ENCODE assay signal across 21 cellular contexts in genomic region chr11:17481905-17482304, GRCh38. TPM values are rescaled to one million over a fixed set of nuclear protein-coding genes. Genes with fewer than 3 reads are reported as not detected.
A peak's percentile ranks its signal among the peaks of the same experiment; 100 is the strongest.
DNase-seq lines count a peak whose midpoint lies in the region; ATAC-seq and TF ChIP-seq lines count a peak whose summit lies in the region.
"Had no signal": no experiment of that assay in that cellular context is flagged by ENCODE, and none has a peak within 500 bp of the region (broad histone marks: within the 10 kb centered on the region; RNA-seq: fewer than 3 reads in every experiment).

No MANE protein-coding gene starts in this region.

- no peak for DNase-seq in IMR-90
- no peak for DNase-seq in left lobe of liver (ENCODE audit: low spot score)
- DNase-seq in neural crest cell (ENCODE audit: low read depth, low spot score) = no peak
- peak; percentile 54 for DNase-seq in spleen
- no peak for DNase-seq in globus pallidus (ENCODE audit: low spot score)
- DNase-seq in adrenal gland = no peak
- DNase-seq: AML-193; Caco-2; Calu3; CD4-positive, alpha-beta T cell; CD8-positive, alpha-beta T cell; DMS79 treated with DMSO at 0.1 percent for 48 hours; GF-D8 had no signal

- no peak overlapping the region for H2AK5ac ChIP-seq in IMR-90 (ENCODE audit: low read depth, low read length)

- no peak overlapping the region for H3K4ac ChIP-seq in IMR-90 (ENCODE audit: low read depth, low read length)

- POLR2A ChIA-PET in IMR-90 (lab: Charles Lee; ENCODE audit: unreplicated experiment) = no interaction called here

- H3K36me3 ChIP-seq in IMR-90 (ENCODE audit: control insufficient read depth, insufficient read depth, low read length) (no peaks in the 10 kb centered on the region), spleen (no peaks in the 10 kb centered on the region), adrenal gland (replicated peaks in 1 of 2) (no peaks in the 10 kb centered on the region)
- H3K36me3 ChIP-seq: BLaER1 treated with 17β-estradiol and CSF1 and Interleukin-3, amounts not matched to agents 10 nM and 100 nM had no signal

- H2BK5ac ChIP-seq in IMR-90 (ENCODE audit: low read depth, low read length, poor library complexity, severe bottlenecking) = no peak overlapping the region

- H3K4me2 ChIP-seq in IMR-90 (ENCODE audit: low read depth, low read length) = no peak overlapping the region
- H3K4me2 ChIP-seq: A549 had no signal

- H3K4me1 Mint-ChIP-seq in neural crest cell = peaks cover 24% of the 10 kb centered on the region
- H3K4me1 Mint-ChIP-seq: B cell had no signal

- no peak overlapping the region for H3K4me3 ChIP-seq in IMR-90 (ENCODE audit: insufficient read depth, low read depth, low read length)
- H3K4me3 ChIP-seq in spleen = no peak overlapping the region
- no peak overlapping the region for H3K4me3 ChIP-seq in adrenal gland
- H3K4me3 ChIP-seq: A549; BLaER1 treated with 17β-estradiol and CSF1 and Interleukin-3, amounts not matched to agents 10 nM and 100 nM had no signal

- no peak overlapping the region for H2BK120ac ChIP-seq in IMR-90 (ENCODE audit: low read depth, low read length)

- no peaks in the 10 kb centered on the region for H3K79me1 ChIP-seq in IMR-90 (ENCODE audit: low read depth in 1 of 2, low read length in 2 of 2)

- no peak overlapping the region for H3K9ac ChIP-seq in IMR-90 (ENCODE audit: low read depth, low read length)
- H3K9ac ChIP-seq: BLaER1 treated with 17β-estradiol and CSF1 and Interleukin-3, amounts not matched to agents 10 nM and 100 nM had no signal

- TF ChIP-seq POLR2A in IMR-90 (IDR thresholded peaks at IDR 0.05; ENCODE audit: low read depth, low read length) (no peak), spleen (IDR thresholded peaks at IDR 0.05) (no peak), adrenal gland (IDR thresholded peaks at IDR 0.05) (no peak)

- H3K27me3 ChIP-seq in IMR-90 (ENCODE audit: control insufficient read depth, insufficient read depth, low read length) (peaks cover 13% of the 10 kb centered on the region), spleen (replicated peaks in 1 of 7) (peaks cover 0 to 31% (median 12%) of the 10 kb centered on the region in 7 donors), adrenal gland (peaks cover 7% of the 10 kb centered on the region)

- no peak overlapping the region for H3K14ac ChIP-seq in IMR-90 (replicated peaks; ENCODE audit: low read depth, low read length)

- no CpG with 5 or more reads among the region's 5 CpGs for WGBS in IMR-90 (ENCODE audit: extremely low coverage in 2 of 2, insufficient read length in 1 of 2), 2 experiments
- 75 to 95% (median 83%) methylated on average over 4 to 5 of the region's 5 CpGs; no CpG with 5 or more reads in 1 of the 5 donors for WGBS in spleen, 5 donors
- 86 to 100% (median 87%) methylated on average over 1 to 5 of the region's 5 CpGs; no CpG with 5 or more reads in 1 of the 4 donors for WGBS in adrenal gland, 4 donors

- peaks cover 3% of the 10 kb centered on the region for H3K9me3 Mint-ChIP-seq in neural crest cell
- H3K9me3 Mint-ChIP-seq: CD4-positive, alpha-beta T cell had no signal

- in situ Hi-C loops in IMR-90 (cut with MboI; ENCODE audit: low sequenced_read_pairs) = no loop called here

- H3K9me3 ChIP-seq in IMR-90 (ENCODE audit: control insufficient read depth, insufficient read depth, low read length) = no peaks in the 10 kb centered on the region
- peaks cover 0 to 6% (median 0%) of the 10 kb centered on the region in 8 donors for H3K9me3 ChIP-seq in spleen
- H3K9me3 ChIP-seq in adrenal gland (replicated peaks in 1 of 3) = no peaks in the 10 kb centered on the region
- H3K9me3 ChIP-seq: A549, Caco-2 had no signal

- dilution Hi-C loops in IMR-90 (cut with HindIII; ENCODE audit: low sequenced_read_pairs, unreplicated experiment) = no loop called here

- no peaks in the 10 kb centered on the region for H4K20me1 ChIP-seq in IMR-90 (ENCODE audit: insufficient read depth, low read length)

- no peaks in the 10 kb centered on the region for H3K9me1 ChIP-seq in IMR-90 (ENCODE audit: insufficient read depth, low read length)

- H4K5ac ChIP-seq in IMR-90 (ENCODE audit: low read depth, low read length) = no peak overlapping the region

- no peak overlapping the region for H3K23ac ChIP-seq in IMR-90 (ENCODE audit: low read depth, low read length)

- peaks cover 29% of the 10 kb centered on the region for H3K27me3 Mint-ChIP-seq in neural crest cell (ENCODE audit: low read depth)

- H3K56ac ChIP-seq in IMR-90 (ENCODE audit: extremely low read depth, insufficient read depth, low read length) = no peak overlapping the region

- no peak overlapping the region for H2AFZ ChIP-seq in IMR-90 (replicated peaks; ENCODE audit: low read length, poor library complexity)

- H3K36me3 Mint-ChIP-seq in neural crest cell (ENCODE audit: low read depth) = no peaks in the 10 kb centered on the region
- H3K36me3 Mint-ChIP-seq: CD8-positive, alpha-beta T cell had no signal

- H2AK9ac ChIP-seq in IMR-90 (replicated peaks; ENCODE audit: low read depth, low read length, poor library complexity) = peak overlapping the region; percentile 65

- H3K27ac ChIP-seq in IMR-90 (ENCODE audit: insufficient read depth, low read length) (no peak overlapping the region), spleen (no peak overlapping the region), adrenal gland (no peak overlapping the region)
- H3K27ac ChIP-seq: 22Rv1; A549; BLaER1 treated with 17β-estradiol and CSF1 and Interleukin-3, amounts not matched to agents 10 nM and 100 nM; C4-2B had no signal

- H3K4me3 Mint-ChIP-seq in neural crest cell = no peak overlapping the region
- H3K4me3 Mint-ChIP-seq: B cell; CD4-positive, alpha-beta T cell; CD8-positive, alpha-beta T cell had no signal

- TF ChIP-seq CTCF in IMR-90 (conservative IDR thresholded peaks at IDR 0.05; ENCODE audit: low read depth, low read length) (no peak), neural crest cell (conservative IDR thresholded peaks at IDR 0.05) (no peak), spleen (IDR thresholded peaks at IDR 0.05 in 8 of 11, conservative IDR thresholded peaks at IDR 0.05 in 3 of 11) (no peak), adrenal gland (IDR thresholded peaks at IDR 0.05) (no peak)

- CTCF ChIA-PET in IMR-90 (lab: Yijun Ruan, JAX) = interaction anchor here (0.5 kb wide), 1 partner anchor 272 kb away, joined by 4 read pairs; no protein-coding TSS in a partner anchor

- no peak overlapping the region for H2BK20ac ChIP-seq in IMR-90 (ENCODE audit: low read depth, low read length)

- BruUV-seq in IMR-90 (replicated peaks; lab: Mats Ljungman, UMichigan) = no TSS peak

- TF ChIP-seq RAD21 in IMR-90 (IDR thresholded peaks at IDR 0.05; ENCODE audit: low read length) = no peak

- H3K4me1 ChIP-seq in IMR-90 (ENCODE audit: control insufficient read depth, insufficient read depth, low read length) (no peaks in the 10 kb centered on the region), spleen (peaks cover 0 to 6% (median 0%) of the 10 kb centered on the region in 6 donors), adrenal gland (replicated peaks in 1 of 2) (no peaks in the 10 kb centered on the region)
- H3K4me1 ChIP-seq: A549 had no signal

- no peak overlapping the region for H3K18ac ChIP-seq in IMR-90 (ENCODE audit: low read depth, low read length)

- no peak for ATAC-seq in IMR-90 (ENCODE audit: low read depth)
- peak; percentile 47 for ATAC-seq in left lobe of liver
- no peak for ATAC-seq in GM18502 (IDR thresholded peaks at IDR 0.05; ENCODE audit: poor library complexity, unreplicated experiment)
- ATAC-seq: A549; CD8-positive, alpha-beta T cell had no signal

- H2BK15ac ChIP-seq in IMR-90 (ENCODE audit: low read depth, low read length) = no peak overlapping the region

- peak overlapping the region; percentile 12 for H3K27ac Mint-ChIP-seq in neural crest cell (ENCODE audit: unreplicated experiment)
- H3K27ac Mint-ChIP-seq: B cell; CD4-positive, alpha-beta T cell; CD8-positive, alpha-beta T cell had no signal

- H4K8ac ChIP-seq in IMR-90 (ENCODE audit: low read depth in 2 of 2, low read length in 2 of 2) = no peak overlapping the region

- no peak overlapping the region for H4K91ac ChIP-seq in IMR-90 (ENCODE audit: insufficient read depth, low read depth, low read length)

- intact Hi-C loops in IMR-90 (cut with micrococcal nuclease) (no loop called here), spleen (cut with DNase I; ENCODE audit: low total_unique reads) (no loop called here), adrenal gland (cut with DNase I) (no loop called here)

TF ChIP-seq in IMR-90, 13 proteins besides CTCF, POLR2A, EP300 and RAD21 (continues in another document):
- no peak for TF ChIP-seq MAZ (IDR thresholded peaks at IDR 0.05; ENCODE audit: borderline replicate concordance, low read depth, low read length)
- no peak for TF ChIP-seq CHD1 (IDR thresholded peaks at IDR 0.05; ENCODE audit: low read depth, low read length)
- no peak for TF ChIP-seq USF2 (IDR thresholded peaks at IDR 0.05; ENCODE audit: low read depth, low read length)
- no peak for TF ChIP-seq RFX5 (IDR thresholded peaks at IDR 0.05; ENCODE audit: low read depth, low read length)
- TF ChIP-seq SMC3 (IDR thresholded peaks at IDR 0.05; ENCODE audit: low read depth, low read length) = no peak
- no peak for TF ChIP-seq RCOR1 (IDR thresholded peaks at IDR 0.05; ENCODE audit: insufficient replicate concordance, low read length)
- no peak for TF ChIP-seq MXI1 (IDR thresholded peaks at IDR 0.05; ENCODE audit: borderline replicate concordance, low read depth, low read length)
- no peak for TF ChIP-seq NFE2L2 (IDR thresholded peaks at IDR 0.05; ENCODE audit: low read depth, low read length)
- TF ChIP-seq CEBPB (IDR thresholded peaks at IDR 0.05; ENCODE audit: low read depth, low read length) = no peak
- TF ChIP-seq MAFK (IDR thresholded peaks at IDR 0.05; ENCODE audit: low read depth, low read length) = no peak
- no peak for TF ChIP-seq BHLHE40 (IDR thresholded peaks at IDR 0.05; ENCODE audit: low read depth, low read length)
- no peak for TF ChIP-seq FOS (IDR thresholded peaks at IDR 0.05; ENCODE audit: low read depth, low read length)

RNA-seq across cellular contexts. Expression of gene ABCC8, which starts 5.3 kb away (rescaled TPM):
- total RNA-seq in IMR-90 (2012; rRNA removed) (not detected in 2 replicates), left lobe of liver (0.83 TPM), neural crest cell (4.6 and 6.1 TPM in 2 replicates), spleen (1 to 10 TPM in 1 of 7 donors, under 1 TPM in 4, not detected in 2; 0.26 to 1.3 (median 0.52) TPM), adrenal gland (10 to 100 TPM in 3 of 8 donors, 1 to 10 TPM in 2, under 1 TPM in 2, not detected in 1; 0.43 to 17.8 (median 1.9) TPM)
- polyA plus RNA-seq in IMR-90 (2012; rRNA removed) (not detected in 2 replicates), spleen (under 1 TPM; 0.42 to 0.61 (median 0.44) TPM), adrenal gland (100 to 1,000 TPM in 1 of 3 donors, 10 to 100 TPM in 1, 1 to 10 TPM in 1; 4.0 to 216 (median 34.7) TPM)
- not detected in 2 replicates for polyA plus RNA-seq in IMR-90 (2012; cell fraction: cytosol; rRNA removed)
- not detected in 2 replicates for polyA plus RNA-seq in IMR-90 (2012; cell fraction: nucleus; rRNA removed; ENCODE audit: low replicate concordance)
- total RNA-seq: A172; Caco-2; CD4-positive, alpha-beta T cell; CD8-positive, alpha-beta T cell had no signal
- polyA plus RNA-seq: BJ had no signal
